In the genomic region with DNA sequence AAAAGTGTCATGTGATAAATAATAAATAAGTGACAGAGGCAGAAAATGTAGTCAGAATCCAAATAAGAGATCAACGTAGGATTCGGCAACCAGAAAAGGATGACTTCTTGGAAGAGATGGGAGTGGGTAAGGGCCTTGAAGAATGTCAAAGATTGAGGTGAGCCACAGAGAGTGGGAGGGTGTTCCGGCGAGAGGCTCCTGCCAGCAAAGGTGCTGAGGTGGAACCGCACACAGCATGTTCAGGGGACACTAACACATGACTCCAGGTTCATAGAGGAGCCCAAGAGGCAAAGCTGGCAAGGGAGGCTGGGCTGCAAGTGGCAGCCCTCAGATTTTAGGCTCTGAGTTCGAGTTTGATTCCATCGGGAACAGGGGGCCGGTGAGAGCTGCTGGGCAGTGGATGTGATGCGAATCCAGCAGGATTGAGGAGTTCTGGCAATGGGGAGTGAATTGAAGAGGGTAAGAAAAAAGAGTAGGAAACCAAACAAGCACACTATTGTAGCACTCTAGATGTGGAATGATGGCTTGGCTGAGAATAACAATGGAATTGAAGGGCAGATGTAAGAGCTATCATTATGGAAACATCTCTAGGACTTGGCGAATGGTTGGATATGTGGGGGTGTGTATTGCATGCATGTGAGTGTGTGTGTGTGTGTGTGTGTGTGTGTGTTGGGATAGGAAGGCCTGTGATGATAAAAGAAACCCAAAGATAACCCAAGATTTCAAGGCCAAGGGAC, we compare ENCODE assay signal across 31 cellular contexts. TPM values are rescaled to one million over a fixed set of nuclear protein-coding genes. Genes with fewer than 3 reads are reported as not detected.
A peak's percentile ranks its signal among the peaks of the same experiment; 100 is the strongest.
DNase-seq lines count a peak whose midpoint lies in the region; FAIRE-seq and TF ChIP-seq lines count a peak whose summit lies in the region.
"Had no signal": no experiment of that assay in that cellular context is flagged by ENCODE, and none has a peak within 500 bp of the region (broad histone marks: within the 10 kb centered on the region; RNA-seq: fewer than 3 reads in every experiment).

No MANE protein-coding gene starts in this region.

- H3K4me1 ChIP-seq in thyroid gland = peaks cover 10 to 28% of the 10 kb centered on the region in 2 donors
- H3K4me1 ChIP-seq: Peyer's patch had no signal

- intact Hi-C loops in dendritic cell treated with granulocyte-macrophage colony-stimulating factor and Interleukin-4, amounts not matched to agents 40 ng/mL and 50 ng/mL, for 4 days (cut with micrococcal nuclease) = loop anchor here (5.0 kb wide), 1 partner anchor 50 kb away; a partner anchor contains a TSS
- intact Hi-C loops in thyroid gland (cut with DNase I) = no loop called here

- no peaks in the 10 kb centered on the region for H3K36me3 ChIP-seq in thyroid gland
- H3K36me3 ChIP-seq: esophagus muscularis mucosa, Peyer's patch, transverse colon had no signal

- no peak for TF ChIP-seq CTCF in thyroid gland (IDR thresholded peaks at IDR 0.05)

- no peak for TF ChIP-seq POLR2A in thyroid gland (IDR thresholded peaks at IDR 0.05)

- H3K27me3 Mint-ChIP-seq in activated CD4-positive, alpha-beta T cell treated with anti-CD3 and anti-CD28 coated beads, Interleukin-2, amount 10 ng/mL, durations not matched to agents 7 days and 5 days = peaks cover 2% of the 10 kb centered on the region
- H3K27me3 Mint-ChIP-seq in dendritic cell treated with granulocyte-macrophage colony-stimulating factor and Interleukin-4, amounts not matched to agents 40 ng/mL and 50 ng/mL, for 4 days = no peaks in the 10 kb centered on the region
- H3K27me3 Mint-ChIP-seq in activated naive CD8-positive, alpha-beta T cell treated with anti-CD3 and anti-CD28 coated beads for 36 hours = no peaks in the 10 kb centered on the region
- H3K27me3 Mint-ChIP-seq: naive thymus-derived CD8-positive, alpha-beta T cell had no signal

- POLR2A ChIA-PET in activated CD4-positive, alpha-beta T cell treated with anti-CD3 and anti-CD28 coated beads, Interleukin-2, amount 10 ng/mL, durations not matched to agents 7 days and 5 days (lab: Charles Lee) = no interaction called here

- H3K9me3 ChIP-seq in thyroid gland = no peaks in the 10 kb centered on the region
- H3K9me3 ChIP-seq: esophagus muscularis mucosa, Peyer's patch, transverse colon had no signal

- H3K9me3 Mint-ChIP-seq in activated CD4-positive, alpha-beta T cell treated with anti-CD3 and anti-CD28 coated beads, Interleukin-2, amount 10 ng/mL, durations not matched to agents 7 days and 5 days = no peaks in the 10 kb centered on the region
- H3K9me3 Mint-ChIP-seq in dendritic cell treated with granulocyte-macrophage colony-stimulating factor and Interleukin-4, amounts not matched to agents 40 ng/mL and 50 ng/mL, for 4 days = no peaks in the 10 kb centered on the region
- H3K9me3 Mint-ChIP-seq in activated naive CD8-positive, alpha-beta T cell treated with anti-CD3 and anti-CD28 coated beads for 36 hours = no peaks in the 10 kb centered on the region
- H3K9me3 Mint-ChIP-seq: activated naive CD8-positive, alpha-beta T cell treated with anti-CD3 and anti-CD28 coated beads, Interleukin-2, amount 10 ng/mL, durations not matched to agents 7 days and 5 days; endodermal cell; naive thymus-derived CD8-positive, alpha-beta T cell had no signal

- DNase-seq in activated CD4-positive, alpha-beta T cell treated with anti-CD3 and anti-CD28 coated beads, Interleukin-2, amount 10 ng/mL, durations not matched to agents 7 days and 5 days = peak; percentile 13
- no peak for DNase-seq in activated CD4-positive, alpha-beta T cell treated with anti-CD3 and anti-CD28 coated beads, Interleukin-2, amount 50 U/mL, for 4 hours
- DNase-seq in HTR-8/SVneo (ENCODE audit: insufficient read length, low spot score) (no peak), pons (ENCODE audit: low spot score) (peak; percentile 71), NK-92 (lab: John Stamatoyannopoulos, UW; ENCODE audit: unreplicated experiment) (no peak), thyroid gland (no peak)
- DNase-seq in activated naive CD8-positive, alpha-beta T cell treated with anti-CD3 and anti-CD28 coated beads for 36 hours = no peak
- DNase-seq: activated CD4-positive, alpha-beta T cell treated with anti-CD3 and anti-CD28 coated beads, Interleukin-2, amount 50 U/mL, for 48 hours; activated naive CD8-positive, alpha-beta T cell treated with anti-CD3 and anti-CD28 coated beads, Interleukin-2, amount 10 ng/mL, durations not matched to agents 7 days and 5 days; DMS53; endodermal cell; GDM1; hippocampal formation; left cardiac atrium; NCI-H1694; NCI-H2171 treated with DMSO at 0.1 percent for 48 hours; NCI-H526; Peyer's patch; SIG-M5; transverse colon had no signal

- no peak overlapping the region for H3K4me3 ChIP-seq in thyroid gland (replicated peaks in 1 of 3)
- H3K4me3 ChIP-seq: Peyer's patch, smooth muscle cell, transverse colon had no signal

- H3K4me3 Mint-ChIP-seq in activated CD4-positive, alpha-beta T cell treated with anti-CD3 and anti-CD28 coated beads, Interleukin-2, amount 10 ng/mL, durations not matched to agents 7 days and 5 days = no peak overlapping the region
- no peak overlapping the region for H3K4me3 Mint-ChIP-seq in dendritic cell treated with granulocyte-macrophage colony-stimulating factor and Interleukin-4, amounts not matched to agents 40 ng/mL and 50 ng/mL, for 4 days
- H3K4me3 Mint-ChIP-seq in activated naive CD8-positive, alpha-beta T cell treated with anti-CD3 and anti-CD28 coated beads for 36 hours = no peak overlapping the region
- H3K4me3 Mint-ChIP-seq: activated naive CD8-positive, alpha-beta T cell treated with anti-CD3 and anti-CD28 coated beads, Interleukin-2, amount 10 ng/mL, durations not matched to agents 7 days and 5 days; endodermal cell had no signal

- no peaks in the 10 kb centered on the region for H3K27me3 ChIP-seq in thyroid gland
- H3K27me3 ChIP-seq: Peyer's patch, transverse colon had no signal

- no peak overlapping the region for H3K27ac ChIP-seq in thyroid gland

- peak; percentile 38 for FAIRE-seq in HTR-8/SVneo (lab: Jason Lieb, UNC)
- FAIRE-seq: A204.1, astrocyte, frontal cortex, HepG2 had no signal

- 79 to 80% methylated on average over 10 of the region's 10 CpGs for WGBS in thyroid gland, 2 donors

- peaks cover 32% of the 10 kb centered on the region for H3K4me1 Mint-ChIP-seq in activated CD4-positive, alpha-beta T cell treated with anti-CD3 and anti-CD28 coated beads, Interleukin-2, amount 10 ng/mL, durations not matched to agents 7 days and 5 days
- H3K4me1 Mint-ChIP-seq in dendritic cell treated with granulocyte-macrophage colony-stimulating factor and Interleukin-4, amounts not matched to agents 40 ng/mL and 50 ng/mL, for 4 days (ENCODE audit: low read depth) = peaks cover 66% of the 10 kb centered on the region
- H3K4me1 Mint-ChIP-seq in activated naive CD8-positive, alpha-beta T cell treated with anti-CD3 and anti-CD28 coated beads for 36 hours = peaks cover 10% of the 10 kb centered on the region

- CTCF ChIA-PET in activated CD4-positive, alpha-beta T cell treated with anti-CD3 and anti-CD28 coated beads, Interleukin-2, amount 10 ng/mL, durations not matched to agents 7 days and 5 days (lab: Charles Lee) = interaction anchor here (0.6 to 1.7 kb wide), 4 partner anchors 13 to 208 kb away, joined by 3 to 4 read pairs (median 4); no protein-coding TSS in a partner anchor

- H3K27ac Mint-ChIP-seq in activated CD4-positive, alpha-beta T cell treated with anti-CD3 and anti-CD28 coated beads, Interleukin-2, amount 10 ng/mL, durations not matched to agents 7 days and 5 days = no peak overlapping the region
- peak overlapping the region; percentile 80 for H3K27ac Mint-ChIP-seq in dendritic cell treated with granulocyte-macrophage colony-stimulating factor and Interleukin-4, amounts not matched to agents 40 ng/mL and 50 ng/mL, for 4 days
- H3K27ac Mint-ChIP-seq in activated naive CD8-positive, alpha-beta T cell treated with anti-CD3 and anti-CD28 coated beads for 36 hours = no peak overlapping the region
- H3K27ac Mint-ChIP-seq: activated naive CD8-positive, alpha-beta T cell treated with anti-CD3 and anti-CD28 coated beads, Interleukin-2, amount 10 ng/mL, durations not matched to agents 7 days and 5 days; endodermal cell had no signal

- no peaks in the 10 kb centered on the region for H3K36me3 Mint-ChIP-seq in activated CD4-positive, alpha-beta T cell treated with anti-CD3 and anti-CD28 coated beads, Interleukin-2, amount 10 ng/mL, durations not matched to agents 7 days and 5 days (ENCODE audit: low read depth)
- H3K36me3 Mint-ChIP-seq in dendritic cell treated with granulocyte-macrophage colony-stimulating factor and Interleukin-4, amounts not matched to agents 40 ng/mL and 50 ng/mL, for 4 days (ENCODE audit: low read depth) = no peaks in the 10 kb centered on the region
- no peaks in the 10 kb centered on the region for H3K36me3 Mint-ChIP-seq in activated naive CD8-positive, alpha-beta T cell treated with anti-CD3 and anti-CD28 coated beads for 36 hours
- H3K36me3 Mint-ChIP-seq: activated naive CD8-positive, alpha-beta T cell treated with anti-CD3 and anti-CD28 coated beads, Interleukin-2, amount 10 ng/mL, durations not matched to agents 7 days and 5 days; naive thymus-derived CD8-positive, alpha-beta T cell had no signal

RNA-seq across cellular contexts. Expression of a gene that starts 36.5 kb away (rescaled TPM):
- not detected for total RNA-seq in activated CD4-positive, alpha-beta T cell treated with anti-CD3 and anti-CD28 coated beads, Interleukin-2, amount 10 ng/mL, durations not matched to agents 7 days and 5 days
- not detected for total RNA-seq in activated naive CD8-positive, alpha-beta T cell treated with anti-CD3 and anti-CD28 coated beads for 36 hours
- total RNA-seq in thyroid gland = not detected
- total RNA-seq: activated naive CD8-positive, alpha-beta T cell treated with anti-CD3 and anti-CD28 coated beads, Interleukin-2, amount 10 ng/mL, durations not matched to agents 7 days and 5 days; astrocyte; cardiac septum; endodermal cell; esophagus muscularis mucosa; frontal cortex; HepG2; left cardiac atrium; naive thymus-derived CD8-positive, alpha-beta T cell; osteoblast; Peyer's patch; renal cortical epithelial cell; smooth muscle cell; transverse colon had no signal

RNA-seq across cellular contexts. Expression of a gene that starts 50.0 kb away (rescaled TPM):
- total RNA-seq in activated CD4-positive, alpha-beta T cell treated with anti-CD3 and anti-CD28 coated beads, Interleukin-2, amount 10 ng/mL, durations not matched to agents 7 days and 5 days = 10 to 100 TPM; 13.7 TPM
- 10 to 100 TPM; 14.9 to 17.1 TPM for total RNA-seq in activated naive CD8-positive, alpha-beta T cell treated with anti-CD3 and anti-CD28 coated beads for 36 hours
- total RNA-seq in thyroid gland = 10 to 100 TPM; 14.5 to 26.0 (median 18.4) TPM

Comparison
In these comparisons a context has a peak if more than half of its experiments do, and no peak if none do; other contexts are left out.
1. DNase-seq: peak in activated CD4-positive, alpha-beta T cell treated with anti-CD3 and anti-CD28 coated beads, Interleukin-2, amount 10 ng/mL, durations not matched to agents 7 days and 5 days (single experiment) and pons (single experiment); none in activated CD4-positive, alpha-beta T cell treated with anti-CD3 and anti-CD28 coated beads, Interleukin-2, amount 50 U/mL, for 4 hours (0 of 2), HTR-8/SVneo (single experiment), activated naive CD8-positive, alpha-beta T cell treated with anti-CD3 and anti-CD28 coated beads for 36 hours (single experiment), NK-92 (single experiment) and thyroid gland (0 of 2).